Comparison of ENCODE assay signal across 28 cellular contexts in the genomic region with DNA sequence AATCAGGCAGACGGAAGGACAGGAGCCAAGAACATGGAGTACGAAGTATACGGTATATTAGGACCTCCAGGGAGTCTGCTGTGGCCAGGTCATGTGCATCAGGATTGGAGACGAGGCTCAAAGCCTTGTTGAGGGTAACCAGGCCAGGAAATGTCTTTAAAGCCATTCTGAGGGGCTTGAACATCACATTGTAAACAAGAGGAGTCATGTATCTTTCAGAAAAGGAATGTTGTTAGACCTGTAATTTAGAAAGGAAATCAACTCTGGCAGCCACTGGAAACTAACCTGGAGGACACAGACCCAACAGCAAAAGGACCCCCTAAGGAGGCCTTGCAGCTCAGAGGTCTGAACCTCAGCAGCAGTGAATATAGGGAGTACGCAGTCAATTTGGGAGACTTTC. TPM values are rescaled to one million over a fixed set of nuclear protein-coding genes. Genes with fewer than 3 reads are reported as not detected.
DNase-seq lines count a peak whose midpoint lies in the region; ATAC-seq, FAIRE-seq and TF ChIP-seq lines count a peak whose summit lies in the region.
"Had no signal": no experiment of that assay in that cellular context is flagged by ENCODE, and none has a peak within 500 bp of the region (broad histone marks: within the 10 kb centered on the region; RNA-seq: fewer than 3 reads in every experiment).

No MANE protein-coding gene starts in this region.

- no peaks in the 10 kb centered on the region for H3K9me3 Mint-ChIP-seq in dendritic cell treated with granulocyte-macrophage colony-stimulating factor and Interleukin-4, amounts not matched to agents 40 ng/mL and 50 ng/mL, for 4 days
- H3K9me3 Mint-ChIP-seq: CD8-positive, alpha-beta T cell; H9; HFFc6; T-cell had no signal

- peaks cover 15% of the 10 kb centered on the region for H3K36me3 ChIP-seq in PC-9 (ENCODE audit: low read depth)
- H3K36me3 ChIP-seq in trophoblast cell (ENCODE audit: control insufficient read depth in 1 of 2, insufficient read depth in 2 of 2, low read length in 2 of 2) = peaks cover 7 to 8% of the 10 kb centered on the region in 2 experiments
- H3K36me3 ChIP-seq in HAP-1 (replicated peaks) = peaks cover 15% of the 10 kb centered on the region

- DNase-seq in GM19239 (ENCODE audit: insufficient read length, low spot score) (no peak), PC-9 (peak in 1 of 2 experiments; percentile 64), trophoblast cell (peak in 1 of 2 donors; percentile 49), T-helper 9 cell (no peak), left cardiac atrium (no peak), HAP-1 (ENCODE audit: low spot score in 2 of 2) (no peak)
- DNase-seq: C1 segment of cervical spinal cord; CD8-positive, alpha-beta T cell; DMS 273 treated with DMSO at 0.1 percent for 48 hours; DMS79; EL; GM23248; H9; HFFc6; NCI-H1048; NCI-H1417; NCI-H1694; NCI-H2081; NCI-H524; NCI-H82; NK-92 treated with Interleukin-12 subunit alpha and Interleukin-12 subunit beta, amount 100 ng/mL, for 24 hours; RPMI8226; SHP77; T-cell had no signal

- no CpG with 5 or more reads among the region's 5 CpGs for WGBS in trophoblast cell (ENCODE audit: extremely low coverage, insufficient coverage, insufficient read length)

- H2AFZ ChIP-seq in PC-9 (no peak overlapping the region), trophoblast cell (ENCODE audit: insufficient read depth, low read length, poor library complexity) (no peak overlapping the region)
- H2AFZ ChIP-seq: GM23248 had no signal

- H3K27me3 ChIP-seq in PC-9 (ENCODE audit: insufficient read depth, low read depth) (no peaks in the 10 kb centered on the region), trophoblast cell (ENCODE audit: insufficient read depth, low read length) (no peaks in the 10 kb centered on the region), HAP-1 (ENCODE audit: low read depth) (no peaks in the 10 kb centered on the region)

- no peak overlapping the region for H2BK12ac ChIP-seq in trophoblast cell (ENCODE audit: low read length)

- H3K27ac ChIP-seq in PC-9 = 0 out of 2 replicates have a peak overlapping the region, but pooled peaks have one; percentile 6
- peak overlapping the region; percentile 71 for H3K27ac ChIP-seq in trophoblast cell (ENCODE audit: low read depth, low read length)
- H3K27ac ChIP-seq: A549, GM23248, HL-60 had no signal

- peak overlapping the region; percentile 20 for H4K91ac ChIP-seq in trophoblast cell (ENCODE audit: low read depth, low read length)

- POLR2A ChIA-PET in PC-9 (lab: Charles Lee; ENCODE audit: unreplicated experiment) = no interaction called here

- peak overlapping the region; percentile 67 for H3K18ac ChIP-seq in trophoblast cell (ENCODE audit: low read length)

- peaks cover 9% of the 10 kb centered on the region for H3K27me3 Mint-ChIP-seq in dendritic cell treated with granulocyte-macrophage colony-stimulating factor and Interleukin-4, amounts not matched to agents 40 ng/mL and 50 ng/mL, for 4 days

- H2BK120ac ChIP-seq in trophoblast cell (ENCODE audit: insufficient read depth, low read length, poor library complexity) = no peak overlapping the region

- H3K14ac ChIP-seq in trophoblast cell (ENCODE audit: low read length) = peak overlapping the region; percentile 34

- no peaks in the 10 kb centered on the region for H3F3A ChIP-seq in PC-9 (ENCODE audit: insufficient read depth, low read depth)

- no peak overlapping the region for H2AK5ac ChIP-seq in trophoblast cell (ENCODE audit: low read length)

- intact Hi-C loops in PC-9 (cut with micrococcal nuclease; ENCODE audit: unreplicated experiment) (no loop called here), left cardiac atrium (cut with DNase I) (no loop called here)
- intact Hi-C loops in dendritic cell treated with granulocyte-macrophage colony-stimulating factor and Interleukin-4, amounts not matched to agents 40 ng/mL and 50 ng/mL, for 4 days (cut with micrococcal nuclease) = no loop called here

- H4K8ac ChIP-seq in trophoblast cell (ENCODE audit: low read depth, low read length) = no peak overlapping the region

- H3K4me1 ChIP-seq in PC-9 (replicated peaks; ENCODE audit: insufficient read depth) (peaks cover 18% of the 10 kb centered on the region), trophoblast cell (ENCODE audit: control insufficient read depth in 1 of 2, insufficient read depth in 2 of 2, low read length in 2 of 2) (peaks cover 8 to 18% of the 10 kb centered on the region in 2 experiments), HAP-1 (no peaks in the 10 kb centered on the region)
- H3K4me1 ChIP-seq: A549 had no signal

- in situ Hi-C loops in HAP-1 (cut with MboI; ENCODE audit: low sequenced_read_pairs) = no loop called here

- peaks cover 25% of the 10 kb centered on the region for H3K4me1 Mint-ChIP-seq in dendritic cell treated with granulocyte-macrophage colony-stimulating factor and Interleukin-4, amounts not matched to agents 40 ng/mL and 50 ng/mL, for 4 days (ENCODE audit: low read depth)

- peak overlapping the region; percentile 35; the same call in 1 of the 2 replicates for H3K4me2 ChIP-seq in PC-9
- peak overlapping the region; percentile 47 for H3K4me2 ChIP-seq in trophoblast cell (ENCODE audit: low read length)
- H3K4me2 ChIP-seq: A549 had no signal

- H3K4me3 ChIP-seq in PC-9 (no peak overlapping the region), trophoblast cell (ENCODE audit: low read depth, low read length) (no peak overlapping the region), HAP-1 (no peak overlapping the region)
- H3K4me3 ChIP-seq: A549, GM23248 had no signal

- no peak overlapping the region for H3K23ac ChIP-seq in trophoblast cell (ENCODE audit: low read length)

- peak overlapping the region; percentile 10 for H3K27ac Mint-ChIP-seq in dendritic cell treated with granulocyte-macrophage colony-stimulating factor and Interleukin-4, amounts not matched to agents 40 ng/mL and 50 ng/mL, for 4 days
- H3K27ac Mint-ChIP-seq: CD8-positive, alpha-beta T cell; H9; HFFc6; T-cell had no signal

- H3K4ac ChIP-seq in trophoblast cell (ENCODE audit: low read depth, low read length) = no peak overlapping the region

- no peak overlapping the region for H4K12ac ChIP-seq in trophoblast cell (ENCODE audit: low read depth, low read length)

- no peak overlapping the region for H3K4me3 Mint-ChIP-seq in dendritic cell treated with granulocyte-macrophage colony-stimulating factor and Interleukin-4, amounts not matched to agents 40 ng/mL and 50 ng/mL, for 4 days
- H3K4me3 Mint-ChIP-seq: CD8-positive, alpha-beta T cell; H9; HFFc6; T-cell had no signal

- no peak for ATAC-seq in left cardiac atrium
- ATAC-seq: A549; CD8-positive, alpha-beta T cell; T-cell had no signal

- BruUV-seq in PC-9 (replicated peaks; lab: Mats Ljungman, UMichigan) = no TSS peak

- H4K20me1 ChIP-seq in PC-9 (ENCODE audit: insufficient read depth) = peaks cover 18% of the 10 kb centered on the region; the same call in 1 of the 2 replicates

- no peaks in the 10 kb centered on the region for H3K9me3 ChIP-seq in PC-9 (ENCODE audit: insufficient read depth, low read depth)
- no peaks in the 10 kb centered on the region for H3K9me3 ChIP-seq in trophoblast cell (ENCODE audit: insufficient read depth, low read depth, low read length)
- H3K9me3 ChIP-seq in HAP-1 = no peaks in the 10 kb centered on the region
- H3K9me3 ChIP-seq: A549 had no signal

- CTCF ChIA-PET in PC-9 (lab: Charles Lee) = no interaction called here

- H3K36me3 Mint-ChIP-seq in dendritic cell treated with granulocyte-macrophage colony-stimulating factor and Interleukin-4, amounts not matched to agents 40 ng/mL and 50 ng/mL, for 4 days (ENCODE audit: low read depth) = no peaks in the 10 kb centered on the region

- H2BK5ac ChIP-seq in trophoblast cell (ENCODE audit: low read depth, low read length, poor library complexity) = peak overlapping the region; percentile 51

- no peaks in the 10 kb centered on the region for H3K9me2 ChIP-seq in PC-9 (ENCODE audit: insufficient read depth)

- peak; percentile 33 for FAIRE-seq in GM19239 (lab: Jason Lieb, UNC)
- FAIRE-seq: A549, GM18507 had no signal

- H3K9ac ChIP-seq in trophoblast cell (ENCODE audit: low read length) = no peak overlapping the region
- H3K9ac ChIP-seq: GM23248 had no signal

- H3K79me2 ChIP-seq in PC-9 (ENCODE audit: low read depth) (peaks cover 76% of the 10 kb centered on the region), trophoblast cell (ENCODE audit: control insufficient read depth, insufficient read depth, low read length, poor library complexity) (no peaks in the 10 kb centered on the region)

- peaks cover 3% of the 10 kb centered on the region for H3K79me1 ChIP-seq in trophoblast cell (ENCODE audit: low read length)

- no peak for TF ChIP-seq CTCF in PC-9 (conservative IDR thresholded peaks at IDR 0.05)

RNA-seq across cellular contexts. Expression of a gene that starts 7.5 kb away (rescaled TPM):
- total RNA-seq in PC-9 (2021) (21.4 and 25.0 TPM in 2 replicates), left cardiac atrium (1 to 10 TPM; 2.0 to 2.7 TPM)
- polyA plus RNA-seq in trophoblast cell (2013) = 6.7 TPM in 2 replicates
- total RNA-seq: GM23248 had no signal
